Comparison of ENCODE assay signal across 15 cellular contexts in genomic region chr13:27354379-27354778, GRCh38.
DNase-seq lines count a peak whose midpoint lies in the region; FAIRE-seq and TF ChIP-seq lines count a peak whose summit lies in the region.
"Had no signal": no experiment of that assay in that cellular context is flagged by ENCODE, and none has a peak within 500 bp of the region (broad histone marks: within the 10 kb centered on the region; RNA-seq: fewer than 3 reads in every experiment).

No MANE protein-coding gene starts in this region.

- TF ChIP-seq CTCF in AG04449 (IDR thresholded peaks at IDR 0.05; ENCODE audit: insufficient read depth, low read length, missing control alignments) (peak; percentile 5), astrocyte of the spinal cord (IDR thresholded peaks at IDR 0.05; ENCODE audit: low read depth, low read length) (peak; percentile 16)

- in situ Hi-C loops in astrocyte of the spinal cord (cut with HindIII; ENCODE audit: low sequenced_read_pairs): no loop called here

- POLR2A ChIA-PET in AG04449 (lab: Yijun Ruan, JAX): interaction anchor here (0.5 kb wide), 1 partner anchor 237 kb away, joined by 3 read pairs; no protein-coding TSS in a partner anchor

- DNase-seq in AG04449 (ENCODE audit: low read depth, low spot score) (no peak), GM03348 (ENCODE audit: low spot score) (peak; percentile 52), astrocyte of the spinal cord (ENCODE audit: low read depth, low spot score) (peak; percentile 37), hepatic stellate cell (ENCODE audit: low spot score) (peak; percentile 54), frontal cortex (ENCODE audit: low spot score in 2 of 2) (no peak), NCI-H146 (lab: John Stamatoyannopoulos, UW) (no peak), T1000 (lab: John Stamatoyannopoulos, UW) (no peak)
- DNase-seq in activated CD4-positive, alpha-beta T cell treated with anti-CD3 and anti-CD28 coated beads, Interleukin-2, amount 50 U/mL, for 4 hours: no peak
- DNase-seq: activated CD4-positive, alpha-beta T cell treated with anti-CD3 and anti-CD28 coated beads, Interleukin-2, amount 10 ng/mL, durations not matched to agents 24 days and 14 days; activated naive CD8-positive, alpha-beta T cell treated with anti-CD3 and anti-CD28 coated beads, Interleukin-2, amount 10 ng/mL, durations not matched to agents 7 days and 5 days; AML-193; colonic mucosa; Kasumi-1; NCI-H2029 treated with DMSO at 0.1 percent for 48 hours; stimulated activated naive B cell treated with anti-CD40 and anti-IgM and Interleukin-4, amounts not matched to agents 10 μg/mL and 1 μg/mL and 100 μg/mL, for 72 hours had no signal

- CTCF ChIA-PET in AG04449 (lab: Yijun Ruan, JAX): interaction anchor here (0.6 to 7.2 kb wide), 11 partner anchors 11 to 410 kb away, joined by 3 to 112 read pairs (median 4); no protein-coding TSS in a partner anchor

- H3K4me3 ChIP-seq in AG04449 (ENCODE audit: low read depth, low read length): no peak overlapping the region
- H3K4me3 ChIP-seq in astrocyte of the spinal cord (ENCODE audit: low read depth, low read length): no peak overlapping the region
- H3K4me3 ChIP-seq: colonic mucosa had no signal

- FAIRE-seq in frontal cortex (lab: Jason Lieb, UNC): no peak

Comparison
In these comparisons a context has a peak if more than half of its experiments do, and no peak if none do; other contexts are left out.
1. DNase-seq: peak in GM03348 (single experiment), astrocyte of the spinal cord (single experiment) and hepatic stellate cell (single experiment); none in AG04449 (single experiment), frontal cortex (0 of 2), NCI-H146 (single experiment), T1000 (single experiment) and activated CD4-positive, alpha-beta T cell treated with anti-CD3 and anti-CD28 coated beads, Interleukin-2, amount 50 U/mL, for 4 hours (0 of 2).